Comparison of ENCODE assay signal across 15 cellular contexts in genomic region chr5:149838881-149839739, GRCh38.
A peak's percentile ranks its signal among the peaks of the same experiment; 100 is the strongest.
DNase-seq lines count a peak whose midpoint lies in the region; ATAC-seq and TF ChIP-seq lines count a peak whose summit lies in the region.
"Had no signal": no experiment of that assay in that cellular context is flagged by ENCODE, and none has a peak within 500 bp of the region (broad histone marks: within the 10 kb centered on the region; RNA-seq: fewer than 3 reads in every experiment).

No MANE protein-coding gene starts in this region.

- H3K4me3 Mint-ChIP-seq in neural progenitor cell: no peak overlapping the region
- H3K4me3 Mint-ChIP-seq: activated CD8-positive, alpha-beta T cell treated with anti-CD3 and anti-CD28 coated beads, Interleukin-2, amount 10 ng/mL, durations not matched to agents 7 days and 5 days; naive thymus-derived CD4-positive, alpha-beta T cell; stimulated activated naive CD8-positive, alpha-beta T cell treated with anti-CD3 and anti-CD28 coated beads, Interleukin-15, Interleukin-2, amounts not matched to agents 100 ng/mL and 50 ng/mL, for 24 hours had no signal

- no peaks in the 10 kb centered on the region for H3K9me3 Mint-ChIP-seq in neural progenitor cell
- H3K9me3 Mint-ChIP-seq: activated naive CD4-positive, alpha-beta T cell treated with anti-CD3 and anti-CD28 coated beads, Interleukin-2, amount 50 U/mL, for 72 hours; naive thymus-derived CD4-positive, alpha-beta T cell; stimulated activated naive CD8-positive, alpha-beta T cell treated with anti-CD3 and anti-CD28 coated beads, Interleukin-15, Interleukin-2, amounts not matched to agents 100 ng/mL and 50 ng/mL, for 24 hours had no signal

- H3K4me2 ChIP-seq in neural progenitor cell: no peak overlapping the region

- H3K27me3 Mint-ChIP-seq in neural progenitor cell (ENCODE audit: insufficient read depth, low read depth): peaks cover 8% of the 10 kb centered on the region
- H3K27me3 Mint-ChIP-seq: naive thymus-derived CD4-positive, alpha-beta T cell; stimulated activated naive CD8-positive, alpha-beta T cell treated with anti-CD3 and anti-CD28 coated beads, Interleukin-15, Interleukin-2, amounts not matched to agents 100 ng/mL and 50 ng/mL, for 24 hours had no signal

- no peaks in the 10 kb centered on the region for H3K79me2 ChIP-seq in neural progenitor cell (ENCODE audit: low read depth)

- H3K4me1 ChIP-seq in heart left ventricle (peaks cover 0 to 54% (median 21%) of the 10 kb centered on the region in 12 donors), neural progenitor cell (peaks cover 13% of the 10 kb centered on the region)

- WGBS in heart left ventricle, 4 donors: 80 to 91% (median 88%) methylated on average over 6 of the region's 6 CpGs

- no peak for TF ChIP-seq POLR2A in heart left ventricle (IDR thresholded peaks at IDR 0.05)

- H3K9me3 ChIP-seq in heart left ventricle (no peaks in the 10 kb centered on the region), neural progenitor cell (ENCODE audit: low read depth) (no peaks in the 10 kb centered on the region)

- intact Hi-C loops in heart left ventricle (cut with DNase I): loop anchor here in 5 of 10 donors (1.0 to 10.0 kb wide), 3 partner anchors 123 to 376 kb away; partner anchors contain the start of gene SLC26A2 (in 5 of the 5)
- intact Hi-C loops in left ventricle myocardium superior (cut with micrococcal nuclease): loop anchor here (10.0 kb wide), 1 partner anchor 146 kb away; no protein-coding TSS in a partner anchor

- no peak overlapping the region for H2AFZ ChIP-seq in neural progenitor cell (replicated peaks)

- H3K9ac ChIP-seq in neural progenitor cell: no peak overlapping the region

- DNase-seq in heart left ventricle: peak in 1 of 5 donors; percentile 58
- no peak for DNase-seq in left ventricle myocardium superior
- peak; percentile 78 for DNase-seq in amniotic epithelial cell (ENCODE audit: low read depth)
- peak; percentile 57 for DNase-seq in hepatic stellate cell (ENCODE audit: low spot score)
- peak; percentile 28 for DNase-seq in stromal cell of bone marrow (ENCODE audit: low read depth)
- no peak for DNase-seq in neural progenitor cell (ENCODE audit: low spot score)
- DNase-seq: activated CD8-positive, alpha-beta T cell treated with anti-CD3 and anti-CD28 coated beads, Interleukin-2, amount 10 ng/mL, durations not matched to agents 7 days and 5 days; DND-41; effector CD8-positive, alpha-beta T cell; naive thymus-derived CD4-positive, alpha-beta T cell; T-helper 2 cell had no signal

- H3K4me1 Mint-ChIP-seq in neural progenitor cell: peaks cover 34% of the 10 kb centered on the region

- ATAC-seq in heart left ventricle (peak in 1 of 4 donors; percentile 55), left ventricle myocardium superior (no peak), HG03159 (IDR thresholded peaks at IDR 0.05; ENCODE audit: unreplicated experiment) (no peak), HG03025 (IDR thresholded peaks at IDR 0.05; ENCODE audit: low FRiP score, unreplicated experiment) (no peak)
- ATAC-seq: activated CD8-positive, alpha-beta T cell treated with anti-CD3 and anti-CD28 coated beads, Interleukin-2, amount 10 ng/mL, durations not matched to agents 7 days and 5 days; activated naive CD4-positive, alpha-beta T cell treated with anti-CD3 and anti-CD28 coated beads, Interleukin-2, amount 50 U/mL, for 72 hours; naive thymus-derived CD4-positive, alpha-beta T cell had no signal

- H3K36me3 Mint-ChIP-seq in neural progenitor cell: no peaks in the 10 kb centered on the region

- H4K20me1 ChIP-seq in neural progenitor cell (ENCODE audit: low read depth): no peaks in the 10 kb centered on the region

- TF ChIP-seq CTCF in heart left ventricle (IDR thresholded peaks at IDR 0.05) (no peak), neural progenitor cell (IDR thresholded peaks at IDR 0.05) (no peak)

- H3K27me3 ChIP-seq in heart left ventricle (no peaks in the 10 kb centered on the region), neural progenitor cell (no peaks in the 10 kb centered on the region)

- no peaks in the 10 kb centered on the region for H3F3A ChIP-seq in neural progenitor cell (ENCODE audit: low read depth)

- H3K4me3 ChIP-seq in heart left ventricle: no peak overlapping the region
- no peak overlapping the region for H3K4me3 ChIP-seq in neural progenitor cell

- H3K27ac ChIP-seq in heart left ventricle (peak overlapping the region in 7 of 12 donors; percentile 26 to 67 (median 53)), neural progenitor cell (no peak overlapping the region)

- peaks cover 0 to 96% (median 78%) of the 10 kb centered on the region in 9 donors for H3K36me3 ChIP-seq in heart left ventricle
- H3K36me3 ChIP-seq in neural progenitor cell: no peaks in the 10 kb centered on the region

- no peak overlapping the region for H3K27ac Mint-ChIP-seq in neural progenitor cell
- H3K27ac Mint-ChIP-seq: activated CD8-positive, alpha-beta T cell treated with anti-CD3 and anti-CD28 coated beads, Interleukin-2, amount 10 ng/mL, durations not matched to agents 7 days and 5 days; naive thymus-derived CD4-positive, alpha-beta T cell; stimulated activated naive CD8-positive, alpha-beta T cell treated with anti-CD3 and anti-CD28 coated beads, Interleukin-15, Interleukin-2, amounts not matched to agents 100 ng/mL and 50 ng/mL, for 24 hours had no signal

Comparison
In these comparisons a context has a peak if more than half of its experiments do, and no peak if none do; other contexts are left out.
1. DNase-seq: peak in amniotic epithelial cell (single experiment), hepatic stellate cell (single experiment) and stromal cell of bone marrow (single experiment); none in left ventricle myocardium superior (single experiment) and neural progenitor cell (single experiment).